Comparison of ENCODE assay signal across 1 cellular context in genomic region chr11:83914995-83915394, GRCh38.
TF ChIP-seq lines count a peak whose summit lies in the region.

No MANE protein-coding gene starts in this region.

TF ChIP-seq in H1, 55 proteins besides CTCF, POLR2A, EP300 and RAD21:
- no peak for TF ChIP-seq CREB1 (IDR thresholded peaks at IDR 0.05)
- TF ChIP-seq MAX (IDR thresholded peaks at IDR 0.05) = no peak
- TF ChIP-seq NRF1 (IDR thresholded peaks at IDR 0.05; ENCODE audit: low read depth, low read length) = no peak
- no peak for TF ChIP-seq USF2 (IDR thresholded peaks at IDR 0.05; ENCODE audit: low read length)
- no peak for TF ChIP-seq TEAD4 (IDR thresholded peaks at IDR 0.05; ENCODE audit: low read depth, low read length)
- no peak for TF ChIP-seq KDM1A (IDR thresholded peaks at IDR 0.05; ENCODE audit: borderline replicate concordance, low read length)
- no peak for TF ChIP-seq CHD1 (IDR thresholded peaks at IDR 0.05; ENCODE audit: low read depth, low read length)
- no peak for TF ChIP-seq SP4 (IDR thresholded peaks at IDR 0.05; ENCODE audit: low read length)
- TF ChIP-seq CHD2 (IDR thresholded peaks at IDR 0.05; ENCODE audit: low read length) = no peak
- no peak for TF ChIP-seq RFX5 (IDR thresholded peaks at IDR 0.05; ENCODE audit: borderline replicate concordance, low read depth, low read length)
- TF ChIP-seq SP2 (IDR thresholded peaks at IDR 0.05; ENCODE audit: low read length) = no peak
- no peak for TF ChIP-seq CBX5 (IDR thresholded peaks at IDR 0.05; ENCODE audit: low read depth, low read length)
- no peak for TF ChIP-seq SIRT6 (IDR thresholded peaks at IDR 0.05; ENCODE audit: low read length)
TF ChIP-seq in H1: peak in this region for 0.
